In genomic region chr4:121096629-121097028, GRCh38 we compare ENCODE assay signal across 9 cellular contexts. TPM values are rescaled to one million over a fixed set of nuclear protein-coding genes. Genes with fewer than 3 reads are reported as not detected.
DNase-seq lines count a peak whose midpoint lies in the region; ATAC-seq and TF ChIP-seq lines count a peak whose summit lies in the region.
"Had no signal": no experiment of that assay in that cellular context is flagged by ENCODE, and none has a peak within 500 bp of the region (broad histone marks: within the 10 kb centered on the region; RNA-seq: fewer than 3 reads in every experiment).

No MANE protein-coding gene starts in this region.

- H3K27me3 Mint-ChIP-seq in neural progenitor cell (ENCODE audit: insufficient read depth, low read depth), result no peaks in the 10 kb centered on the region

- H3K9me3 ChIP-seq in neural progenitor cell (ENCODE audit: low read depth), result no peaks in the 10 kb centered on the region
- H3K9me3 ChIP-seq: SJCRH30 had no signal

- peaks cover 5% of the 10 kb centered on the region for H3K4me1 ChIP-seq in neural progenitor cell
- H3K4me1 ChIP-seq: SJCRH30 had no signal

- no peak overlapping the region for H3K27ac Mint-ChIP-seq in neural progenitor cell

- no peak overlapping the region for H3K4me3 ChIP-seq in coronary artery
- no peak overlapping the region for H3K4me3 ChIP-seq in neural progenitor cell
- H3K4me3 ChIP-seq: SJCRH30 had no signal

- no peak for DNase-seq in GM10266 (ENCODE audit: extremely low spot score)
- DNase-seq in NCI-H446 treated with DMSO at 0.1 percent for 48 hours (lab: John Stamatoyannopoulos, UW), result peak; percentile 2
- DNase-seq in coronary artery (ENCODE audit: low spot score), result no peak
- DNase-seq in neural progenitor cell (ENCODE audit: low spot score), result peak; percentile 18
- no peak for DNase-seq in COLO668 (lab: John Stamatoyannopoulos, UW; ENCODE audit: unreplicated experiment)
- DNase-seq in Ammon's horn (ENCODE audit: low spot score), result no peak
- no peak for DNase-seq in NCI-H1048 (lab: John Stamatoyannopoulos, UW)

- H3K9ac ChIP-seq in neural progenitor cell, result no peak overlapping the region

- no peak for ATAC-seq in activated CD4-positive, CD25-positive, alpha-beta regulatory T cell treated with anti-CD3 and anti-CD28 coated beads, Interleukin-2, amount 50 U/mL, for 24 hours

- H3K9me3 Mint-ChIP-seq in neural progenitor cell, result peaks cover 2% of the 10 kb centered on the region

- no peaks in the 10 kb centered on the region for H4K20me1 ChIP-seq in neural progenitor cell (ENCODE audit: low read depth)

- peak; percentile 25 for TF ChIP-seq CTCF in GM10266 (IDR thresholded peaks at IDR 0.05; ENCODE audit: control insufficient read depth, insufficient read depth, low read depth, missing control alignments)
- TF ChIP-seq CTCF in coronary artery (IDR thresholded peaks at IDR 0.05), result peak; percentile 28
- peak; percentile 76 for TF ChIP-seq CTCF in neural progenitor cell (IDR thresholded peaks at IDR 0.05)

- no peaks in the 10 kb centered on the region for H3K36me3 ChIP-seq in neural progenitor cell
- H3K36me3 ChIP-seq: SJCRH30 had no signal

- no peak overlapping the region for H3K4me3 Mint-ChIP-seq in neural progenitor cell

- H3K4me1 Mint-ChIP-seq in neural progenitor cell, result no peaks in the 10 kb centered on the region

- H2AFZ ChIP-seq in neural progenitor cell (replicated peaks), result no peak overlapping the region

- H3K4me2 ChIP-seq in neural progenitor cell, result no peak overlapping the region

- H3K79me2 ChIP-seq in neural progenitor cell (ENCODE audit: low read depth), result no peaks in the 10 kb centered on the region

- no peaks in the 10 kb centered on the region for H3K27me3 ChIP-seq in neural progenitor cell
- H3K27me3 ChIP-seq: SJCRH30 had no signal

- H3K36me3 Mint-ChIP-seq in neural progenitor cell, result no peaks in the 10 kb centered on the region

- no peaks in the 10 kb centered on the region for H3F3A ChIP-seq in neural progenitor cell (ENCODE audit: low read depth)

- H3K27ac ChIP-seq in coronary artery (no peak overlapping the region), neural progenitor cell (no peak overlapping the region)
- H3K27ac ChIP-seq: SJCRH30 had no signal

RNA-seq across cellular contexts. Expression of gene NDNF, which starts 24.3 kb away (rescaled TPM):
- 4.0 and 4.2 TPM in 2 replicates for total RNA-seq in neural progenitor cell (ENCODE audit: low replicate concordance)

Comparison
In these comparisons a context has a peak if more than half of its experiments do, and no peak if none do; other contexts are left out.
1. DNase-seq: peak in NCI-H446 treated with DMSO at 0.1 percent for 48 hours (single experiment) and neural progenitor cell (single experiment); none in GM10266 (single experiment), coronary artery (single experiment), COLO668 (single experiment), Ammon's horn (single experiment) and NCI-H1048 (single experiment).
2. CTCF ChIP-seq: peak in every context shown above with its lines; median percentile 76 in neural progenitor cell; 28 in coronary artery; 25 in GM10266.